ENCODE assay signal across 9 cellular contexts in the genomic region with DNA sequence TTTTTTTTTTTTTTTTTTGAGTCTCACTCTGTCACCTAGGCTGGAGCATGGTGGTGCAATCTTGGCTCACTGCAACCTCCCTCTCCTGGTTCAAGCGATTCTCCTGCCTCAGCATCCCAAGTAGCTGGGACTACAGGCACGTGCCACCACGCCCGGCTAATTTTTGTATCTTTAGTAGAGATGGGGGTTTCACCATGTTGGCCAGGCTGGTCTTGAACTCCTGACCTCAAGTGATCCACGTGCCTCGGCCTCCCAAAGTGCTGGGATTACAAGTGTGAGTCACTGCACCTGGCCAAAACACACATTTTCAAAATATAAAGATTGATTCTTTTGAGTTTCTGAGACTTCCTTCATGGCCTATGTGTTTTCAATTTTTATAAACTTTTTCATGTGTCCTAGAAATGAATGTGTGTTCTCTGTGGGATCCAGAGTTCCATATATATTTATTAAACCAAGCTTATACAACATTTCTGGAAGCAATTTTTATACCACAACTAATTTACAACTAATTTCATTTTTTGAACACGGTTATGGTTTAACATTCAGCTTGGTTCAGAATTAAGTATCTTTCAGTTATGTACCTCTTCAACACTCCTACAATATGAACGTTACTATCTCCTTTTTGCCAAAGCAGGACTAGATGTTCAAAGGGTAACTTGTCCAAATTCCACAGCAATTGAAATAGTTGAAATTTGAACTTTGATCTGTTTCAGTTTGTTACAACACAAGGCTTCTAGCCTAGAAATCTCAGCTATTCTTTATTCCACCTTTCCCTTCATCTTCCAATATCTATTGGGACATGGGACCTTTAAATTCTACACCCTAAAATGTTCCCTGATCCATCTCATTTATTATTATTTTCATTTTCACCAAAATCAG. TPM values are rescaled to one million over a fixed set of nuclear protein-coding genes. Genes with fewer than 3 reads are reported as not detected.
A peak's percentile ranks its signal among the peaks of the same experiment; 100 is the strongest.
DNase-seq lines count a peak whose midpoint lies in the region; ATAC-seq and TF ChIP-seq lines count a peak whose summit lies in the region.
"Had no signal": no experiment of that assay in that cellular context is flagged by ENCODE, and none has a peak within 500 bp of the region (broad histone marks: within the 10 kb centered on the region; RNA-seq: fewer than 3 reads in every experiment).

No MANE protein-coding gene starts in this region.

- H3K36me3 Mint-ChIP-seq in MCF 10A (ENCODE audit: insufficient read depth, unreplicated experiment) = peaks cover 5% of the 10 kb centered on the region
- H3K36me3 Mint-ChIP-seq in activated T-helper 1 cell treated with anti-CD3 and anti-CD28 coated beads, Interleukin-12 subunit alpha, Interleukin-12 subunit beta, Interleukin-2, Interleukin-4 antibody, amounts not matched to agents 30 ng/mL and 10 ng/mL and 1 ng/mL, durations not matched to agents 14 hours and 24 hours and 36 hours (ENCODE audit: low read depth) = peaks cover 16% of the 10 kb centered on the region

- no TSS peak for BruUV-seq in MCF 10A (replicated peaks; lab: Mats Ljungman, UMichigan)

- TF ChIP-seq EP300 in suprapubic skin (IDR thresholded peaks at IDR 0.05) = no peak

- TF ChIP-seq CTCF in MCF 10A (IDR thresholded peaks at IDR 0.05; ENCODE audit: unreplicated experiment) = no peak
- TF ChIP-seq CTCF in breast epithelium (IDR thresholded peaks at IDR 0.05) = no peak
- TF ChIP-seq CTCF in suprapubic skin (IDR thresholded peaks at IDR 0.05) = no peak
- TF ChIP-seq CTCF in Peyer's patch (IDR thresholded peaks at IDR 0.05) = no peak
- no peak for TF ChIP-seq CTCF in vagina (IDR thresholded peaks at IDR 0.05)

- H3K36me3 ChIP-seq in breast epithelium = no peaks in the 10 kb centered on the region
- H3K36me3 ChIP-seq in suprapubic skin = no peaks in the 10 kb centered on the region
- H3K36me3 ChIP-seq in Peyer's patch = no peaks in the 10 kb centered on the region
- H3K36me3 ChIP-seq in vagina = no peaks in the 10 kb centered on the region

- no peak overlapping the region for H3K4me3 ChIP-seq in breast epithelium
- peak overlapping the region; percentile 92 for H3K4me3 ChIP-seq in suprapubic skin
- peak overlapping the region in 2 of 4 donors; percentile 66 to 92 for H3K4me3 ChIP-seq in Peyer's patch
- H3K4me3 ChIP-seq in vagina = no peak overlapping the region

- H3K27me3 ChIP-seq in breast epithelium = no peaks in the 10 kb centered on the region
- H3K27me3 ChIP-seq in suprapubic skin = no peaks in the 10 kb centered on the region
- no peaks in the 10 kb centered on the region for H3K27me3 ChIP-seq in Peyer's patch
- H3K27me3 ChIP-seq in vagina = no peaks in the 10 kb centered on the region

- intact Hi-C loops in MCF 10A (cut with micrococcal nuclease) (no loop called here), breast epithelium (cut with DNase I; ENCODE audit: low total_unique reads) (no loop called here), vagina (cut with DNase I) (no loop called here)
- intact Hi-C loops in activated T-helper 1 cell treated with anti-CD3 and anti-CD28 coated beads, Interleukin-12 subunit alpha, Interleukin-12 subunit beta, Interleukin-2, Interleukin-4 antibody, amounts not matched to agents 30 ng/mL and 10 ng/mL and 1 ng/mL, durations not matched to agents 14 hours and 24 hours and 36 hours (cut with micrococcal nuclease) = no loop called here

- no peaks in the 10 kb centered on the region for H3K9me3 ChIP-seq in breast epithelium
- H3K9me3 ChIP-seq in suprapubic skin = no peaks in the 10 kb centered on the region
- no peaks in the 10 kb centered on the region for H3K9me3 ChIP-seq in Peyer's patch
- H3K9me3 ChIP-seq in vagina = no peaks in the 10 kb centered on the region

- no peaks in the 10 kb centered on the region for H3K27me3 Mint-ChIP-seq in MCF 10A (ENCODE audit: insufficient read depth, unreplicated experiment)
- H3K27me3 Mint-ChIP-seq in activated T-helper 1 cell treated with anti-CD3 and anti-CD28 coated beads, Interleukin-12 subunit alpha, Interleukin-12 subunit beta, Interleukin-2, Interleukin-4 antibody, amounts not matched to agents 30 ng/mL and 10 ng/mL and 1 ng/mL, durations not matched to agents 14 hours and 24 hours and 36 hours (ENCODE audit: insufficient read depth) = no peaks in the 10 kb centered on the region

- DNase-seq in MCF 10A (ENCODE audit: unreplicated experiment) (no peak), breast epithelium (ENCODE audit: low spot score in 2 of 2) (no peak), left lobe of liver (ENCODE audit: low spot score) (no peak), suprapubic skin (ENCODE audit: low spot score in 2 of 2) (no peak), Peyer's patch (no peak), vagina (ENCODE audit: extremely low spot score in 2 of 2) (no peak)
- DNase-seq in activated T-helper 1 cell treated with anti-CD3 and anti-CD28 coated beads, Interleukin-12 subunit alpha, Interleukin-12 subunit beta, Interleukin-2, Interleukin-4 antibody, amounts not matched to agents 30 ng/mL and 10 ng/mL and 1 ng/mL, durations not matched to agents 14 hours and 24 hours and 36 hours (ENCODE audit: low spot score) = no peak
- DNase-seq: NCI-H1092 had no signal

- CTCF ChIA-PET in MCF 10A (lab: Yijun Ruan, JAX) = interaction anchor here (0.6 to 2.3 kb wide), 8 partner anchors 12 to 996 kb away, joined by 3 to 17 read pairs (median 4); no protein-coding TSS in a partner anchor

- ATAC-seq in left lobe of liver = peak; percentile 32
- ATAC-seq in HG02884 (IDR thresholded peaks at IDR 0.05; ENCODE audit: unreplicated experiment) = no peak

- WGBS in suprapubic skin = 72% methylated on average over 8 of the region's 8 CpGs

- POLR2A ChIA-PET in MCF 10A (lab: Yijun Ruan, JAX) = interaction anchor here (0.5 to 2.6 kb wide), 17 partner anchors 11 to 1162 kb away, joined by 3 to 16 read pairs (median 3); partner anchors contain the start of gene DNAJC13

- peaks cover 23% of the 10 kb centered on the region for H3K4me1 Mint-ChIP-seq in MCF 10A (ENCODE audit: insufficient read depth, unreplicated experiment)
- H3K4me1 Mint-ChIP-seq in activated T-helper 1 cell treated with anti-CD3 and anti-CD28 coated beads, Interleukin-12 subunit alpha, Interleukin-12 subunit beta, Interleukin-2, Interleukin-4 antibody, amounts not matched to agents 30 ng/mL and 10 ng/mL and 1 ng/mL, durations not matched to agents 14 hours and 24 hours and 36 hours (ENCODE audit: low read depth) = peaks cover 32% of the 10 kb centered on the region

- no peaks in the 10 kb centered on the region for H3K9me3 Mint-ChIP-seq in MCF 10A (ENCODE audit: unreplicated experiment)
- no peaks in the 10 kb centered on the region for H3K9me3 Mint-ChIP-seq in activated T-helper 1 cell treated with anti-CD3 and anti-CD28 coated beads, Interleukin-12 subunit alpha, Interleukin-12 subunit beta, Interleukin-2, Interleukin-4 antibody, amounts not matched to agents 30 ng/mL and 10 ng/mL and 1 ng/mL, durations not matched to agents 14 hours and 24 hours and 36 hours

- TF ChIP-seq POLR2A in breast epithelium (IDR thresholded peaks at IDR 0.05) = no peak
- TF ChIP-seq POLR2A in suprapubic skin (IDR thresholded peaks at IDR 0.05) = no peak
- TF ChIP-seq POLR2A in Peyer's patch (IDR thresholded peaks at IDR 0.05) = no peak
- no peak for TF ChIP-seq POLR2A in vagina (IDR thresholded peaks at IDR 0.05)

- H3K4me1 ChIP-seq in breast epithelium = no peaks in the 10 kb centered on the region
- peaks cover 37% of the 10 kb centered on the region for H3K4me1 ChIP-seq in suprapubic skin
- H3K4me1 ChIP-seq in Peyer's patch = peaks cover 0 to 52% (median 5%) of the 10 kb centered on the region in 4 donors
- peaks cover 33% of the 10 kb centered on the region for H3K4me1 ChIP-seq in vagina

- H3K27ac Mint-ChIP-seq in MCF 10A (ENCODE audit: low read depth, unreplicated experiment) = peak overlapping the region; percentile 99
- peak overlapping the region; percentile 60 for H3K27ac Mint-ChIP-seq in activated T-helper 1 cell treated with anti-CD3 and anti-CD28 coated beads, Interleukin-12 subunit alpha, Interleukin-12 subunit beta, Interleukin-2, Interleukin-4 antibody, amounts not matched to agents 30 ng/mL and 10 ng/mL and 1 ng/mL, durations not matched to agents 14 hours and 24 hours and 36 hours

- H3K27ac ChIP-seq in breast epithelium (peak overlapping the region in 1 of 2 donors; percentile 93), suprapubic skin (no peak overlapping the region), Peyer's patch (peak overlapping the region in 2 of 4 donors; percentile 48 to 88), vagina (no peak overlapping the region)

- peak overlapping the region; percentile 89 for H3K4me3 Mint-ChIP-seq in MCF 10A (ENCODE audit: unreplicated experiment)
- H3K4me3 Mint-ChIP-seq in activated T-helper 1 cell treated with anti-CD3 and anti-CD28 coated beads, Interleukin-12 subunit alpha, Interleukin-12 subunit beta, Interleukin-2, Interleukin-4 antibody, amounts not matched to agents 30 ng/mL and 10 ng/mL and 1 ng/mL, durations not matched to agents 14 hours and 24 hours and 36 hours = peak overlapping the region; percentile 97

RNA-seq across cellular contexts. Expression of gene ACAD11, which starts 1.5 kb away (rescaled TPM):
- 30.9 and 31.9 TPM in 2 replicates for total RNA-seq in MCF 10A (2022)
- 10 to 100 TPM; 30.4 to 52.0 (median 40.3) TPM for total RNA-seq in breast epithelium
- total RNA-seq in activated T-helper 1 cell treated with anti-CD3 and anti-CD28 coated beads, Interleukin-12 subunit alpha, Interleukin-12 subunit beta, Interleukin-2, Interleukin-4 antibody, amounts not matched to agents 30 ng/mL and 10 ng/mL and 1 ng/mL, durations not matched to agents 14 hours and 24 hours and 36 hours = 14.1 and 14.3 TPM in 2 replicates
- total RNA-seq in left lobe of liver = 104 TPM
- 100 to 1,000 TPM in 1 of 4 donors, 10 to 100 TPM in 3; 18.2 to 112 (median 23.3) TPM for total RNA-seq in suprapubic skin
- 100 to 1,000 TPM in 3 of 4 donors, 10 to 100 TPM in 1; 87.2 to 138 (median 114) TPM for total RNA-seq in Peyer's patch
- 26.5 TPM for total RNA-seq in vagina

RNA-seq across cellular contexts. Expression of gene UBA5, which starts 2.0 kb away (rescaled TPM):
- 47.7 and 50.0 TPM in 2 replicates for total RNA-seq in MCF 10A (2022)
- total RNA-seq in breast epithelium = 10 to 100 TPM; 34.4 to 40.2 (median 37.7) TPM
- total RNA-seq in activated T-helper 1 cell treated with anti-CD3 and anti-CD28 coated beads, Interleukin-12 subunit alpha, Interleukin-12 subunit beta, Interleukin-2, Interleukin-4 antibody, amounts not matched to agents 30 ng/mL and 10 ng/mL and 1 ng/mL, durations not matched to agents 14 hours and 24 hours and 36 hours = 74.3 and 81.1 TPM in 2 replicates
- total RNA-seq in left lobe of liver = 28.4 TPM
- 10 to 100 TPM; 16.3 to 52.3 (median 27.5) TPM for total RNA-seq in suprapubic skin
- total RNA-seq in Peyer's patch = 10 to 100 TPM; 44.8 to 53.1 (median 47.8) TPM
- 26.5 TPM for total RNA-seq in vagina
